2 cellular contexts compared by ENCODE assay signal in the genomic region with DNA sequence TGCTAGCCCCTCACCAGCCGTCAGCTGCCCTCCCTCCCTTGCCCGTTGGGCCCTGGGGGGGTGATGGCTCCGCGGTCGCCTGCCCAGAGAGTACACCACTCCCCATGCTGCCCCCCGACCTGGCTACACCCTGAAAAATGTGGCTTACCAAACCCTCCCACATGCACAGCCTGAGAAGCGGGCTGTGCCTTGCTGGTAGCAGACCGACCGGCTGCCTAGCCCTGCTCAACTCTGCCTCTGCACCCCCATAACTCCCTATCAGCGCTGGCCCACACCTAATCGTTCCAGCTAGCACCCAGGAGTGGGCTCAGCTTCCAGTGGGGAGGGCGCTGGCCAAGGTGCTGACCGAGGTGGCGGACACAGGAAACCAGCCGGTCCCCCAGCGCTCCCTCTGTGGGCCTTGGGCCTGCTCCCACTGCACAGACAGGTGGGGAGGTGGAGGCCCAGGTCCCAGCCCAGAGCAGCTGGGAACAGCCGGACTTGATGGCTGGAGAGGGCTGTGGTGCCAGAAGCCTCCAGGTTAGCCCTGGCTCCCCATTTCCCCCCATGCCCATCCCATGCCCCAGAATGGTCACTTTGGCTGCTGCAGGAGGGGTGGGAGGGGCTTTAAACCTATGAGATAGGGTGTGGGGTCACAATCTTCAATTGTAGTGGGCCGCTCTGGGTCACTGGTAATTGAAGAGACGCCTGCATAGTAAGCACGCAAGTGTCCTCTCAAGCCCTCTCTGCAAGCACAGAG.
A peak's percentile ranks its signal among the peaks of the same experiment; 100 is the strongest.
TF ChIP-seq lines count a peak whose summit lies in the region.

No MANE protein-coding gene starts in this region.

TF ChIP-seq in K562, 482 proteins besides CTCF, POLR2A, EP300 and RAD21 (continued from another document and continues in another):
- TF ChIP-seq, protein P1, sequence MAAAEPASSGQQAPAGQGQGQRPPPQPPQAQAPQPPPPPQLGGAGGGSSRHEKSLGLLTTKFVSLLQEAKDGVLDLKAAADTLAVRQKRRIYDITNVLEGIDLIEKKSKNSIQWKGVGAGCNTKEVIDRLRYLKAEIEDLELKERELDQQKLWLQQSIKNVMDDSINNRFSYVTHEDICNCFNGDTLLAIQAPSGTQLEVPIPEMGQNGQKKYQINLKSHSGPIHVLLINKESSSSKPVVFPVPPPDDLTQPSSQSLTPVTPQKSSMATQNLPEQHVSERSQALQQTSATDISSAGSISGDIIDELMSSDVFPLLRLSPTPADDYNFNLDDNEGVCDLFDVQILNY (CRISPR knock-in tag; IDR thresholded peaks at IDR 0.05) = peak; percentile 82; the same call in 1 of the 2 replicates
- TF ChIP-seq XRCC5 (IDR thresholded peaks at IDR 0.05; ENCODE audit: low read depth, low read length) (peak; percentile 75; the same call in 1 of the 2 replicates), SIN3B (IDR thresholded peaks at IDR 0.05; ENCODE audit: low read depth) (no peak), ZBTB1 (CRISPR knock-in tag; IDR thresholded peaks at IDR 0.05; ENCODE audit: borderline replicate concordance, low read depth) (peak; percentile 81; the same call in 1 of the 2 replicates), ZNF217 (CRISPR knock-in tag; IDR thresholded peaks at IDR 0.05) (peak; percentile 22; the same call in 1 of the 2 replicates), MYBL2 (IDR thresholded peaks at IDR 0.05; ENCODE audit: low read depth) (no peak), MYBL2 (CRISPR knock-in tag; IDR thresholded peaks at IDR 0.05; ENCODE audit: borderline replicate concordance) (peak; percentile 72; the same call in 1 of the 2 replicates), ZNF431 (CRISPR knock-in tag; IDR thresholded peaks at IDR 0.05) (peak; percentile 69; the same call in 1 of the 2 replicates), ZNF12 (CRISPR knock-in tag; IDR thresholded peaks at IDR 0.05) (peak; percentile 89), POLR3A (IDR thresholded peaks at IDR 0.05; ENCODE audit: borderline replicate concordance, extremely low read depth, insufficient read depth, insufficient read length) (no peak), ZBTB7A (IDR thresholded peaks at IDR 0.05; ENCODE audit: borderline replicate concordance, control insufficient read depth, low read depth, low read length) (peak; percentile 13; the same call in 1 of the 2 replicates), SP1 (CRISPR knock-in tag; IDR thresholded peaks at IDR 0.05) (peak; percentile 44; the same call in 1 of the 2 replicates), PCBP1 (IDR thresholded peaks at IDR 0.05; ENCODE audit: low read depth, low read length, poor library complexity, severe bottlenecking) (peak; percentile 42), TRIM28 (IDR thresholded peaks at IDR 0.05) (no peak), STAG1 (CRISPR knock-in tag; IDR thresholded peaks at IDR 0.05; ENCODE audit: borderline replicate concordance) (peak; percentile 75), TOE1 (IDR thresholded peaks at IDR 0.05; ENCODE audit: borderline replicate concordance) (no peak), TOE1 (CRISPR knock-in tag; IDR thresholded peaks at IDR 0.05; ENCODE audit: borderline replicate concordance, low read depth) (peak; percentile 95), ETV6 (IDR thresholded peaks at IDR 0.05; ENCODE audit: borderline replicate concordance in 1 of 2, low read depth in 2 of 2, low read length in 1 of 2) (no peak), ETV6 (CRISPR knock-in tag; IDR thresholded peaks at IDR 0.05; ENCODE audit: borderline replicate concordance) (peak; percentile 77; the same call in 1 of the 2 replicates)
- TF ChIP-seq, protein P2, sequence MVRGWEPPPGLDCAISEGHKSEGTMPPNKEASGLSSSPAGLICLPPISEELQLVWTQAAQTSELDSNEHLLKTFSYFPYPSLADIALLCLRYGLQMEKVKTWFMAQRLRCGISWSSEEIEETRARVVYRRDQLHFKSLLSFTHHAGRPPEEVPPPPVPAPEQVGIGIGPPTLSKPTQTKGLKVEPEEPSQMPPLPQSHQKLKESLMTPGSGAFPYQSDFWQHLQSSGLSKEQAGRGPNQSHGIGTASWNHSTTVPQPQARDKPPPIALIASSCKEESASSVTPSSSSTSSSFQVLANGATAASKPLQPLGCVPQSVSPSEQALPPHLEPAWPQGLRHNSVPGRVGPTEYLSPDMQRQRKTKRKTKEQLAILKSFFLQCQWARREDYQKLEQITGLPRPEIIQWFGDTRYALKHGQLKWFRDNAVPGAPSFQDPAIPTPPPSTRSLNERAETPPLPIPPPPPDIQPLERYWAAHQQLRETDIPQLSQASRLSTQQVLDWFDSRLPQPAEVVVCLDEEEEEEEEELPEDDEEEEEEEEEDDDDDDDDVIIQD (CRISPR knock-in tag; IDR thresholded peaks at IDR 0.05) = peak; percentile 63; the same call in 1 of the 2 replicates
- TF ChIP-seq, protein P3, sequence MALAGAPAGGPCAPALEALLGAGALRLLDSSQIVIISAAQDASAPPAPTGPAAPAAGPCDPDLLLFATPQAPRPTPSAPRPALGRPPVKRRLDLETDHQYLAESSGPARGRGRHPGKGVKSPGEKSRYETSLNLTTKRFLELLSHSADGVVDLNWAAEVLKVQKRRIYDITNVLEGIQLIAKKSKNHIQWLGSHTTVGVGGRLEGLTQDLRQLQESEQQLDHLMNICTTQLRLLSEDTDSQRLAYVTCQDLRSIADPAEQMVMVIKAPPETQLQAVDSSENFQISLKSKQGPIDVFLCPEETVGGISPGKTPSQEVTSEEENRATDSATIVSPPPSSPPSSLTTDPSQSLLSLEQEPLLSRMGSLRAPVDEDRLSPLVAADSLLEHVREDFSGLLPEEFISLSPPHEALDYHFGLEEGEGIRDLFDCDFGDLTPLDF (CRISPR knock-in tag; IDR thresholded peaks at IDR 0.05) = peak; percentile 78; the same call in 1 of the 2 replicates
- TF ChIP-seq, protein P4, sequence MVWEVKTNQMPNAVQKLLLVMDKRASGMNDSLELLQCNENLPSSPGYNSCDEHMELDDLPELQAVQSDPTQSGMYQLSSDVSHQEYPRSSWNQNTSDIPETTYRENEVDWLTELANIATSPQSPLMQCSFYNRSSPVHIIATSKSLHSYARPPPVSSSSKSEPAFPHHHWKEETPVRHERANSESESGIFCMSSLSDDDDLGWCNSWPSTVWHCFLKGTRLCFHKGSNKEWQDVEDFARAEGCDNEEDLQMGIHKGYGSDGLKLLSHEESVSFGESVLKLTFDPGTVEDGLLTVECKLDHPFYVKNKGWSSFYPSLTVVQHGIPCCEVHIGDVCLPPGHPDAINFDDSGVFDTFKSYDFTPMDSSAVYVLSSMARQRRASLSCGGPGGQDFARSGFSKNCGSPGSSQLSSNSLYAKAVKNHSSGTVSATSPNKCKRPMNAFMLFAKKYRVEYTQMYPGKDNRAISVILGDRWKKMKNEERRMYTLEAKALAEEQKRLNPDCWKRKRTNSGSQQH (CRISPR knock-in tag; IDR thresholded peaks at IDR 0.05) = no peak
- TF ChIP-seq, protein P5, sequence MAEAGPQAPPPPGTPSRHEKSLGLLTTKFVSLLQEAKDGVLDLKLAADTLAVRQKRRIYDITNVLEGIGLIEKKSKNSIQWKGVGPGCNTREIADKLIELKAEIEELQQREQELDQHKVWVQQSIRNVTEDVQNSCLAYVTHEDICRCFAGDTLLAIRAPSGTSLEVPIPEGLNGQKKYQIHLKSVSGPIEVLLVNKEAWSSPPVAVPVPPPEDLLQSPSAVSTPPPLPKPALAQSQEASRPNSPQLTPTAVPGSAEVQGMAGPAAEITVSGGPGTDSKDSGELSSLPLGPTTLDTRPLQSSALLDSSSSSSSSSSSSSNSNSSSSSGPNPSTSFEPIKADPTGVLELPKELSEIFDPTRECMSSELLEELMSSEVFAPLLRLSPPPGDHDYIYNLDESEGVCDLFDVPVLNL (CRISPR knock-in tag; IDR thresholded peaks at IDR 0.05; ENCODE audit: low read depth) = peak; percentile 84; the same call in 1 of the 2 replicates

TF ChIP-seq in HepG2, 621 proteins besides CTCF, POLR2A, EP300 and RAD21 (continued from another document and continues in another):
- TF ChIP-seq, protein P6, sequence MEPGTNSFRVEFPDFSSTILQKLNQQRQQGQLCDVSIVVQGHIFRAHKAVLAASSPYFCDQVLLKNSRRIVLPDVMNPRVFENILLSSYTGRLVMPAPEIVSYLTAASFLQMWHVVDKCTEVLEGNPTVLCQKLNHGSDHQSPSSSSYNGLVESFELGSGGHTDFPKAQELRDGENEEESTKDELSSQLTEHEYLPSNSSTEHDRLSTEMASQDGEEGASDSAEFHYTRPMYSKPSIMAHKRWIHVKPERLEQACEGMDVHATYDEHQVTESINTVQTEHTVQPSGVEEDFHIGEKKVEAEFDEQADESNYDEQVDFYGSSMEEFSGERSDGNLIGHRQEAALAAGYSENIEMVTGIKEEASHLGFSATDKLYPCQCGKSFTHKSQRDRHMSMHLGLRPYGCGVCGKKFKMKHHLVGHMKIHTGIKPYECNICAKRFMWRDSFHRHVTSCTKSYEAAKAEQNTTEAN (CRISPR knock-in tag; conservative IDR thresholded peaks at IDR 0.05) = no peak
- 0 out of 2 replicates have a peak, but pooled peaks have one; percentile 24 for TF ChIP-seq ZNF430 (CRISPR knock-in tag; IDR thresholded peaks at IDR 0.05)
- peak; percentile 95 for TF ChIP-seq MIER2 (CRISPR knock-in tag; IDR thresholded peaks at IDR 0.05)
- TF ChIP-seq ZNF253 (CRISPR knock-in tag; IDR thresholded peaks at IDR 0.05; ENCODE audit: borderline replicate concordance) = no peak; the same call in 1 of the 2 replicates
- TF ChIP-seq, protein P7, sequence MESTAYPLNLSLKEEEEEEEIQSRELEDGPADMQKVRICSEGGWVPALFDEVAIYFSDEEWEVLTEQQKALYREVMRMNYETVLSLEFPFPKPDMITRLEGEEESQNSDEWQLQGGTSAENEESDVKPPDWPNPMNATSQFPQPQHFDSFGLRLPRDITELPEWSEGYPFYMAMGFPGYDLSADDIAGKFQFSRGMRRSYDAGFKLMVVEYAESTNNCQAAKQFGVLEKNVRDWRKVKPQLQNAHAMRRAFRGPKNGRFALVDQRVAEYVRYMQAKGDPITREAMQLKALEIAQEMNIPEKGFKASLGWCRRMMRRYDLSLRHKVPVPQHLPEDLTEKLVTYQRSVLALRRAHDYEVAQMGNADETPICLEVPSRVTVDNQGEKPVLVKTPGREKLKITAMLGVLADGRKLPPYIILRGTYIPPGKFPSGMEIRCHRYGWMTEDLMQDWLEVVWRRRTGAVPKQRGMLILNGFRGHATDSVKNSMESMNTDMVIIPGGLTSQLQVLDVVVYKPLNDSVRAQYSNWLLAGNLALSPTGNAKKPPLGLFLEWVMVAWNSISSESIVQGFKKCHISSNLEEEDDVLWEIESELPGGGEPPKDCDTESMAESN (CRISPR knock-in tag; conservative IDR thresholded peaks at IDR 0.05) = no peak
- TF ChIP-seq, protein P8, sequence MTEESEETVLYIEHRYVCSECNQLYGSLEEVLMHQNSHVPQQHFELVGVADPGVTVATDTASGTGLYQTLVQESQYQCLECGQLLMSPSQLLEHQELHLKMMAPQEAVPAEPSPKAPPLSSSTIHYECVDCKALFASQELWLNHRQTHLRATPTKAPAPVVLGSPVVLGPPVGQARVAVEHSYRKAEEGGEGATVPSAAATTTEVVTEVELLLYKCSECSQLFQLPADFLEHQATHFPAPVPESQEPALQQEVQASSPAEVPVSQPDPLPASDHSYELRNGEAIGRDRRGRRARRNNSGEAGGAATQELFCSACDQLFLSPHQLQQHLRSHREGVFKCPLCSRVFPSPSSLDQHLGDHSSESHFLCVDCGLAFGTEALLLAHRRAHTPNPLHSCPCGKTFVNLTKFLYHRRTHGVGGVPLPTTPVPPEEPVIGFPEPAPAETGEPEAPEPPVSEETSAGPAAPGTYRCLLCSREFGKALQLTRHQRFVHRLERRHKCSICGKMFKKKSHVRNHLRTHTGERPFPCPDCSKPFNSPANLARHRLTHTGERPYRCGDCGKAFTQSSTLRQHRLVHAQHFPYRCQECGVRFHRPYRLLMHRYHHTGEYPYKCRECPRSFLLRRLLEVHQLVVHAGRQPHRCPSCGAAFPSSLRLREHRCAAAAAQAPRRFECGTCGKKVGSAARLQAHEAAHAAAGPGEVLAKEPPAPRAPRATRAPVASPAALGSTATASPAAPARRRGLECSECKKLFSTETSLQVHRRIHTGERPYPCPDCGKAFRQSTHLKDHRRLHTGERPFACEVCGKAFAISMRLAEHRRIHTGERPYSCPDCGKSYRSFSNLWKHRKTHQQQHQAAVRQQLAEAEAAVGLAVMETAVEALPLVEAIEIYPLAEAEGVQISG (CRISPR knock-in tag; IDR thresholded peaks at IDR 0.05) = no peak
- TF ChIP-seq, protein P9, sequence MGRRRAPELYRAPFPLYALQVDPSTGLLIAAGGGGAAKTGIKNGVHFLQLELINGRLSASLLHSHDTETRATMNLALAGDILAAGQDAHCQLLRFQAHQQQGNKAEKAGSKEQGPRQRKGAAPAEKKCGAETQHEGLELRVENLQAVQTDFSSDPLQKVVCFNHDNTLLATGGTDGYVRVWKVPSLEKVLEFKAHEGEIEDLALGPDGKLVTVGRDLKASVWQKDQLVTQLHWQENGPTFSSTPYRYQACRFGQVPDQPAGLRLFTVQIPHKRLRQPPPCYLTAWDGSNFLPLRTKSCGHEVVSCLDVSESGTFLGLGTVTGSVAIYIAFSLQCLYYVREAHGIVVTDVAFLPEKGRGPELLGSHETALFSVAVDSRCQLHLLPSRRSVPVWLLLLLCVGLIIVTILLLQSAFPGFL (CRISPR knock-in tag; IDR thresholded peaks at IDR 0.05) = no peak
- TF ChIP-seq, protein P10, sequence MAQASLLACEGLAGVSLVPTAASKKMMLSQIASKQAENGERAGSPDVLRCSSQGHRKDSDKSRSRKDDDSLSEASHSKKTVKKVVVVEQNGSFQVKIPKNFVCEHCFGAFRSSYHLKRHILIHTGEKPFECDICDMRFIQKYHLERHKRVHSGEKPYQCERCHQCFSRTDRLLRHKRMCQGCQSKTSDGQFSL (CRISPR knock-in tag; IDR thresholded peaks at IDR 0.05) = no peak
- TF ChIP-seq TP53 (CRISPR knock-in tag; conservative IDR thresholded peaks at IDR 0.05) = no peak
- 0 out of 2 replicates have a peak, but pooled peaks have one; percentile 33 for TF ChIP-seq ZNF772 (CRISPR knock-in tag; IDR thresholded peaks at IDR 0.05)
